Comparison of ENCODE assay signal across 25 cellular contexts in the genomic region with DNA sequence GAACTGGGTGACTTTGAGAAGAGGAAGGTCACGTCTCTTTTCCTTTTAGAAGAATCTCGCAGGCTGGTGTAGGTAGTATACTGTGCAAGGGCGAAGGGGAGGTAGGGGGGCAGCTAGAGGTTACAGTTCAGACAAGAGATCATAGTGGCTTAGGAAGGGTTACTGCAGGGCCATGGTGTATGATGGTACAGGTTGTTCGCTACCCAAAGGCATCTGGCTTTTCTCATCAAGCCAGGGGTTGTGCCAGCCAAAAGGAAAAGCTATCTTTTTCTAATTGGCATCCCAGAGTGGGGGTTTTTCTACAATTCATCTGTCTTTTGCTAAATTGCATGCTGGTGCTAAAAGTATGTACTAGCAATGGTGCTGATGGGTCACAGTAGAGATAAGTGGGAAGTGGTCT. TPM values are rescaled to one million over a fixed set of nuclear protein-coding genes. Genes with fewer than 3 reads are reported as not detected.
"Had no signal": no experiment of that assay in that cellular context is flagged by ENCODE, and none has a peak within 500 bp of the region (broad histone marks: within the 10 kb centered on the region; RNA-seq: fewer than 3 reads in every experiment).

No MANE protein-coding gene starts in this region.

- H3K27ac Mint-ChIP-seq: activated CD4-positive, alpha-beta memory T cell treated with anti-CD3 and anti-CD28 coated beads, Interleukin-2, amount 10 ng/mL, durations not matched to agents 7 days and 5 days; activated CD4-positive, alpha-beta T cell treated with anti-CD3 and anti-CD28 coated beads, Interleukin-2, amount 10 ng/mL, durations not matched to agents 24 days and 14 days; activated naive CD4-positive, alpha-beta T cell treated with anti-CD3 and anti-CD28 coated beads, Interleukin-2, amount 10 ng/mL, durations not matched to agents 7 days and 5 days; activated T-cell treated with anti-CD3 and anti-CD28 coated beads, Interleukin-2, amount 50 U/mL, for 72 hours; brain; dendritic cell treated with granulocyte-macrophage colony-stimulating factor and Interleukin-4, amounts not matched to agents 40 ng/mL and 50 ng/mL, for 4 days; naive thymus-derived CD4-positive, alpha-beta T cell; T-cell; T-helper 2 cell treated with Interferon-gamma antibody and Interleukin-4, amounts not matched to agents 5 μg/mL and 100 μg/mL, for 36 hours; type B pancreatic cell had no signal

- H3K36me3 Mint-ChIP-seq: activated naive CD4-positive, alpha-beta T cell treated with anti-CD3 and anti-CD28 coated beads, Interleukin-2, amount 10 ng/mL, durations not matched to agents 7 days and 5 days; brain; T-cell; type B pancreatic cell had no signal

- H3K4me3 Mint-ChIP-seq: activated CD4-positive, alpha-beta memory T cell treated with anti-CD3 and anti-CD28 coated beads, Interleukin-2, amount 10 ng/mL, durations not matched to agents 7 days and 5 days; activated CD4-positive, alpha-beta T cell treated with anti-CD3 and anti-CD28 coated beads, Interleukin-2, amount 10 ng/mL, durations not matched to agents 24 days and 14 days; activated naive CD4-positive, alpha-beta T cell treated with anti-CD3 and anti-CD28 coated beads, Interleukin-2, amount 10 ng/mL, durations not matched to agents 7 days and 5 days; activated T-cell treated with anti-CD3 and anti-CD28 coated beads, Interleukin-2, amount 50 U/mL, for 72 hours; brain; dendritic cell treated with granulocyte-macrophage colony-stimulating factor and Interleukin-4, amounts not matched to agents 40 ng/mL and 50 ng/mL, for 4 days; naive thymus-derived CD4-positive, alpha-beta T cell; neural crest cell; T-cell; T-helper 2 cell treated with Interferon-gamma antibody and Interleukin-4, amounts not matched to agents 5 μg/mL and 100 μg/mL, for 36 hours; type B pancreatic cell had no signal

- DNase-seq: activated CD4-positive, alpha-beta memory T cell treated with anti-CD3 and anti-CD28 coated beads, Interleukin-2, amount 10 ng/mL, durations not matched to agents 7 days and 5 days; activated CD4-positive, alpha-beta T cell treated with anti-CD3 and anti-CD28 coated beads, Interleukin-2, amount 10 ng/mL, durations not matched to agents 24 days and 14 days; activated effector memory CD4-positive, alpha-beta T cell treated with anti-CD3 and anti-CD28 coated beads, Interleukin-2, amount 50 U/mL, for 16 hours; activated naive CD4-positive, alpha-beta T cell treated with anti-CD3 and anti-CD28 coated beads, Interleukin-2, amount 10 ng/mL, durations not matched to agents 7 days and 5 days; activated T-cell treated with anti-CD3 and anti-CD28 coated beads, Interleukin-2, amount 50 U/mL, for 72 hours; anterior cingulate cortex; caudate nucleus; effector CD4-positive, alpha-beta T cell; foreskin melanocyte; hypothalamus; mesenchymal stem cell; mucosa of descending colon; naive thymus-derived CD4-positive, alpha-beta T cell; occipital lobe; stimulated activated CD4-positive, alpha-beta T cell treated with anti-CD3 and anti-CD28 coated beads, Interleukin-2, amount 100 ng/mL, for 48 hours; stimulated activated naive CD4-positive, alpha-beta T cell treated with Interleukin-2 at 50 U/mL for 16 hours; substantia nigra; T-cell had no signal

- H3K4me3 ChIP-seq: mucosa of descending colon had no signal

- ATAC-seq: activated CD4-positive, CD25-positive, alpha-beta regulatory T cell treated with anti-CD3 and anti-CD28 coated beads, Interleukin-2, amount 50 U/mL, for 24 hours; activated T-cell treated with anti-CD3 and anti-CD28 coated beads, Interleukin-2, amount 50 U/mL, for 72 hours; mucosa of descending colon; naive thymus-derived CD4-positive, alpha-beta T cell; T-cell had no signal

- H3K9me3 ChIP-seq: mucosa of descending colon had no signal

- H3K4me1 Mint-ChIP-seq: activated CD4-positive, alpha-beta memory T cell treated with anti-CD3 and anti-CD28 coated beads, Interleukin-2, amount 10 ng/mL, durations not matched to agents 7 days and 5 days; activated CD4-positive, alpha-beta T cell treated with anti-CD3 and anti-CD28 coated beads, Interleukin-2, amount 10 ng/mL, durations not matched to agents 24 days and 14 days; activated naive CD4-positive, alpha-beta T cell treated with anti-CD3 and anti-CD28 coated beads, Interleukin-2, amount 10 ng/mL, durations not matched to agents 7 days and 5 days; brain; naive thymus-derived CD4-positive, alpha-beta T cell; neural crest cell; T-cell had no signal

- H3K27ac ChIP-seq: VCaP had no signal

- H3K9me3 Mint-ChIP-seq: activated CD4-positive, alpha-beta memory T cell treated with anti-CD3 and anti-CD28 coated beads, Interleukin-2, amount 10 ng/mL, durations not matched to agents 7 days and 5 days; activated CD4-positive, alpha-beta T cell treated with anti-CD3 and anti-CD28 coated beads, Interleukin-2, amount 10 ng/mL, durations not matched to agents 24 days and 14 days; activated naive CD4-positive, alpha-beta T cell treated with anti-CD3 and anti-CD28 coated beads, Interleukin-2, amount 10 ng/mL, durations not matched to agents 7 days and 5 days; brain; dendritic cell treated with granulocyte-macrophage colony-stimulating factor and Interleukin-4, amounts not matched to agents 40 ng/mL and 50 ng/mL, for 4 days; neural crest cell; T-cell; T-helper 2 cell treated with Interferon-gamma antibody and Interleukin-4, amounts not matched to agents 5 μg/mL and 100 μg/mL, for 36 hours; type B pancreatic cell had no signal

- H3K27me3 Mint-ChIP-seq: dendritic cell treated with granulocyte-macrophage colony-stimulating factor and Interleukin-4, amounts not matched to agents 40 ng/mL and 50 ng/mL, for 4 days had no signal

RNA-seq across cellular contexts. Expression of a gene that starts 22.8 kb away (rescaled TPM):
- total RNA-seq: activated CD4-positive, alpha-beta T cell treated with anti-CD3 and anti-CD28 coated beads, Interleukin-2, amount 10 ng/mL, durations not matched to agents 24 days and 14 days; activated T-cell treated with anti-CD3 and anti-CD28 coated beads, Interleukin-2, amount 50 U/mL, for 72 hours had no signal
